8 cellular contexts compared by ENCODE assay signal in genomic region chr14:22830329-22831010, GRCh38. TPM values are rescaled to one million over a fixed set of nuclear protein-coding genes. Genes with fewer than 3 reads are reported as not detected.
DNase-seq lines count a peak whose midpoint lies in the region; ATAC-seq and TF ChIP-seq lines count a peak whose summit lies in the region.

No MANE protein-coding gene starts in this region.

- no peaks in the 10 kb centered on the region for H3K27me3 Mint-ChIP-seq in activated naive CD4-positive, alpha-beta T cell treated with anti-CD3 and anti-CD28 coated beads for 36 hours (ENCODE audit: low read depth)

- CTCF ChIA-PET in activated naive CD4-positive, alpha-beta T cell treated with anti-CD3 and anti-CD28 coated beads for 36 hours (lab: Charles Lee): interaction anchor here (0.7 to 2.7 kb wide), 12 partner anchors 7 to 918 kb away, joined by 3 to 16 read pairs (median 5); partner anchors contain the start of genes ABHD4 and RBM23

- H3K4me3 ChIP-seq in adrenal gland: peak overlapping the region in 3 of 4 donors; percentile 40 to 92 (median 88)
- peak overlapping the region; percentile 59 for H3K4me3 ChIP-seq in lower leg skin (ENCODE audit: low read depth, poor library complexity, severe bottlenecking)
- peak overlapping the region; percentile 99 for H3K4me3 ChIP-seq in upper lobe of right lung

- H3K36me3 ChIP-seq in adrenal gland (replicated peaks in 1 of 2) (peaks cover 0 to 16% of the 10 kb centered on the region in 2 donors), upper lobe of right lung (peaks cover 15% of the 10 kb centered on the region)

- peak overlapping the region; percentile 97 for H3K27ac Mint-ChIP-seq in activated naive CD4-positive, alpha-beta T cell treated with anti-CD3 and anti-CD28 coated beads for 36 hours

- no peak for DNase-seq in activated naive CD4-positive, alpha-beta T cell treated with anti-CD3 and anti-CD28 coated beads for 36 hours
- DNase-seq in activated naive CD4-positive, alpha-beta T cell treated with Interleukin-2 at 50 U/mL for 16 hours: no peak
- DNase-seq in adrenal gland (no peak), lower leg skin (ENCODE audit: low spot score in 2 of 2) (no peak), upper lobe of right lung (no peak), LoVo (ENCODE audit: low spot score) (no peak), SW480 (ENCODE audit: low spot score) (no peak)
- DNase-seq in stimulated activated CD4-positive, alpha-beta T cell treated with anti-CD3 and anti-CD28 coated beads, Interleukin-1b, Interleukin-23, amount 100 ng/mL, for 48 hours: no peak

- peaks cover 31% of the 10 kb centered on the region for H3K4me1 Mint-ChIP-seq in activated naive CD4-positive, alpha-beta T cell treated with anti-CD3 and anti-CD28 coated beads for 36 hours (ENCODE audit: low read depth)

- no peak for ATAC-seq in upper lobe of right lung

- 12 to 20% (median 14%) methylated on average over 6 of the region's 6 CpGs for WGBS in adrenal gland, 4 donors
- 10 to 12% methylated on average over 6 of the region's 6 CpGs for WGBS in lower leg skin, 2 donors

- H3K4me1 ChIP-seq in adrenal gland (replicated peaks in 1 of 2): peaks cover 8 to 10% of the 10 kb centered on the region in 2 donors
- peaks cover 8% of the 10 kb centered on the region for H3K4me1 ChIP-seq in upper lobe of right lung

- TF ChIP-seq POLR2A in adrenal gland (IDR thresholded peaks at IDR 0.05): no peak
- TF ChIP-seq POLR2A in lower leg skin (IDR thresholded peaks at IDR 0.05): no peak

- peak overlapping the region; percentile 94 for H3K4me3 Mint-ChIP-seq in activated naive CD4-positive, alpha-beta T cell treated with anti-CD3 and anti-CD28 coated beads for 36 hours

- H3K9me3 ChIP-seq in adrenal gland (replicated peaks in 1 of 3): no peaks in the 10 kb centered on the region
- H3K9me3 ChIP-seq in upper lobe of right lung: no peaks in the 10 kb centered on the region

- TF ChIP-seq CTCF in adrenal gland (IDR thresholded peaks at IDR 0.05) (no peak), lower leg skin (IDR thresholded peaks at IDR 0.05) (no peak), upper lobe of right lung (IDR thresholded peaks at IDR 0.05) (no peak)

- no peaks in the 10 kb centered on the region for H3K27me3 ChIP-seq in adrenal gland
- no peaks in the 10 kb centered on the region for H3K27me3 ChIP-seq in upper lobe of right lung

- H3K27ac ChIP-seq in adrenal gland (peak overlapping the region in 1 of 5 donors; percentile 85), upper lobe of right lung (peak overlapping the region; percentile 93)

- intact Hi-C loops in activated naive CD4-positive, alpha-beta T cell treated with anti-CD3 and anti-CD28 coated beads for 36 hours (cut with micrococcal nuclease): no loop called here
- intact Hi-C loops in adrenal gland (cut with DNase I): no loop called here
- intact Hi-C loops in lower leg skin (cut with DNase I; ENCODE audit: low total_unique reads): no loop called here
- intact Hi-C loops in upper lobe of right lung (cut with DNase I): no loop called here

- H3K9me3 Mint-ChIP-seq in activated naive CD4-positive, alpha-beta T cell treated with anti-CD3 and anti-CD28 coated beads for 36 hours: no peaks in the 10 kb centered on the region

- H3K36me3 Mint-ChIP-seq in activated naive CD4-positive, alpha-beta T cell treated with anti-CD3 and anti-CD28 coated beads for 36 hours (ENCODE audit: low read depth): peaks cover 16% of the 10 kb centered on the region

RNA-seq across cellular contexts. Expression of gene MRPL52, which starts 0.8 kb away (rescaled TPM):
- 100 to 1,000 TPM; 170 TPM for total RNA-seq in activated naive CD4-positive, alpha-beta T cell treated with anti-CD3 and anti-CD28 coated beads for 36 hours
- total RNA-seq in adrenal gland (100 to 1,000 TPM in 4 of 8 donors, 10 to 100 TPM in 4; 58.3 to 390 (median 102) TPM), lower leg skin (100 to 1,000 TPM in 1 of 4 donors, 10 to 100 TPM in 3; 24.8 to 230 (median 41.4) TPM), upper lobe of right lung (58.4 TPM)
- 100 to 1,000 TPM in 2 of 3 donors, 10 to 100 TPM in 1; 66.0 to 337 (median 256) TPM for polyA plus RNA-seq in adrenal gland

RNA-seq across cellular contexts. Expression of gene MMP14, which starts 5.9 kb away (rescaled TPM):
- total RNA-seq in activated naive CD4-positive, alpha-beta T cell treated with anti-CD3 and anti-CD28 coated beads for 36 hours: 1 to 10 TPM; 1.3 to 2.1 TPM
- total RNA-seq in adrenal gland (100 to 1,000 TPM in 4 of 8 donors, 10 to 100 TPM in 4; 55.7 to 161 (median 97.8) TPM), lower leg skin (100 to 1,000 TPM; 135 to 190 (median 151) TPM), upper lobe of right lung (149 TPM)
- 10 to 100 TPM; 15.5 to 65.2 (median 17.0) TPM for polyA plus RNA-seq in adrenal gland

RNA-seq across cellular contexts. Expression of gene SLC7A7, which starts 15.2 kb away (rescaled TPM):
- 1 to 10 TPM in 1 of 2 experiments, under 1 TPM in 1; 0.40 to 1.1 TPM for total RNA-seq in activated naive CD4-positive, alpha-beta T cell treated with anti-CD3 and anti-CD28 coated beads for 36 hours
- total RNA-seq in adrenal gland: 10 to 100 TPM in 7 of 8 donors, 1 to 10 TPM in 1; 7.3 to 30.5 (median 20.7) TPM
- polyA plus RNA-seq in adrenal gland: 10 to 100 TPM in 1 of 3 donors, 1 to 10 TPM in 2; 4.0 to 10.1 (median 6.5) TPM
- total RNA-seq in lower leg skin: 10 to 100 TPM in 1 of 4 donors, 1 to 10 TPM in 3; 1.1 to 12.8 (median 6.5) TPM
- 84.4 TPM for total RNA-seq in upper lobe of right lung

RNA-seq across cellular contexts. Expression of gene LRP10, which starts 41.1 kb away (rescaled TPM):
- 10 to 100 TPM; 71.9 to 75.2 TPM for total RNA-seq in activated naive CD4-positive, alpha-beta T cell treated with anti-CD3 and anti-CD28 coated beads for 36 hours
- total RNA-seq in adrenal gland: 100 to 1,000 TPM in 4 of 8 donors, 10 to 100 TPM in 4; 74.5 to 207 (median 104) TPM
- polyA plus RNA-seq in adrenal gland: 10 to 100 TPM; 13.1 to 26.8 (median 14.8) TPM
- total RNA-seq in lower leg skin: 100 to 1,000 TPM; 148 to 209 (median 167) TPM
- total RNA-seq in upper lobe of right lung: 142 TPM

RNA-seq across cellular contexts. Expression of gene REM2, which starts 52.6 kb away (rescaled TPM):
- under 1 TPM; 0.69 to 0.74 TPM for total RNA-seq in activated naive CD4-positive, alpha-beta T cell treated with anti-CD3 and anti-CD28 coated beads for 36 hours
- total RNA-seq in adrenal gland (under 1 TPM in 4 of 8 donors, not detected in 4; 0.15 to 0.28 (median 0.23) TPM), lower leg skin (1 to 10 TPM in 2 of 4 donors, under 1 TPM in 2; 0.52 to 2.5 (median 1.5) TPM), upper lobe of right lung (0.41 TPM)
- polyA plus RNA-seq in adrenal gland: 1 to 10 TPM in 1 of 3 donors, under 1 TPM in 2; 0.09 to 1.2 (median 0.64) TPM

Comparison
In these comparisons a context has a peak if more than half of its experiments do, and no peak if none do; other contexts are left out.
1. RNA of gene MMP14, which starts 5.9 kb away (total RNA-seq): 135 to 190 TPM in lower leg skin, 149 TPM in upper lobe of right lung (single experiment) and 55.7 to 161 TPM in adrenal gland; 1.3 to 2.1 TPM in activated naive CD4-positive, alpha-beta T cell treated with anti-CD3 and anti-CD28 coated beads for 36 hours; every median in the first group is over 10 times any median in the second.
2. Peak in every context shown above with its lines, with median percentiles within 50 percentile points of each other: H3K4me3 ChIP-seq.